18 cellular contexts compared by ENCODE assay signal in genomic region chr16:26688105-26688504, GRCh38.
"Had no signal": no experiment of that assay in that cellular context is flagged by ENCODE, and none has a peak within 500 bp of the region (broad histone marks: within the 10 kb centered on the region; RNA-seq: fewer than 3 reads in every experiment).

No MANE protein-coding gene starts in this region.

- H3K27me3 ChIP-seq: brain microvascular endothelial cell, suprapubic skin, vagina had no signal

- H3K9me3 ChIP-seq: suprapubic skin, vagina had no signal

- H3K27ac ChIP-seq: brain microvascular endothelial cell, suprapubic skin, vagina had no signal

- H3K4me3 ChIP-seq: suprapubic skin, vagina had no signal

- ATAC-seq: activated CD8-positive, alpha-beta T cell treated with anti-CD3 and anti-CD28 coated beads, Interleukin-2, amount 10 ng/mL, durations not matched to agents 7 days and 5 days; left ventricle myocardium superior; naive thymus-derived CD4-positive, alpha-beta T cell; stimulated activated naive CD8-positive, alpha-beta T cell treated with anti-CD3 and anti-CD28 coated beads, Interleukin-15, Interleukin-2, amounts not matched to agents 100 U/mL and 50 U/mL, for 24 hours had no signal

- H3K36me3 ChIP-seq: brain microvascular endothelial cell, suprapubic skin, vagina had no signal

- H3K4me1 ChIP-seq: suprapubic skin, vagina had no signal

- DNase-seq: activated CD4-positive, alpha-beta T cell treated with anti-CD3 and anti-CD28 coated beads, Interleukin-2, amount 10 ng/mL, durations not matched to agents 24 days and 14 days; activated CD8-positive, alpha-beta T cell treated with anti-CD3 and anti-CD28 coated beads, Interleukin-2, amount 10 ng/mL, durations not matched to agents 7 days and 5 days; activated naive CD4-positive, alpha-beta T cell treated with Interleukin-2 at 50 U/mL for 16 hours; activated T-cell treated with anti-CD3 and anti-CD28 coated beads, Interleukin-2, amount 50 U/mL, for 24 hours; aorta; brain microvascular endothelial cell; dermis blood vessel endothelial cell; foreskin fibroblast; glutamatergic neuron; kidney glomerular epithelial cell; left ventricle myocardium superior; naive thymus-derived CD4-positive, alpha-beta T cell; stimulated activated naive CD8-positive, alpha-beta T cell treated with anti-CD3 and anti-CD28 coated beads, Interleukin-15, Interleukin-2, amounts not matched to agents 100 U/mL and 50 U/mL, for 24 hours; T-helper 1 cell; T1000; trophoblast cell had no signal
